In genomic region chr11:32436751-32437405, GRCh38 we compare ENCODE assay signal across 15 cellular contexts. TPM values are rescaled to one million over a fixed set of nuclear protein-coding genes. Genes with fewer than 3 reads are reported as not detected.
DNase-seq lines count a peak whose midpoint lies in the region; ATAC-seq, FAIRE-seq and TF ChIP-seq lines count a peak whose summit lies in the region.
"Had no signal": no experiment of that assay in that cellular context is flagged by ENCODE, and none has a peak within 500 bp of the region (broad histone marks: within the 10 kb centered on the region; RNA-seq: fewer than 3 reads in every experiment).

No MANE protein-coding gene starts in this region.

- no peak for FAIRE-seq in astrocyte (lab: Jason Lieb, UNC)

- H3K27me3 ChIP-seq in CD4-positive, alpha-beta memory T cell (ENCODE audit: insufficient read depth, low read length) = peaks cover 75% of the 10 kb centered on the region
- peaks cover 91% of the 10 kb centered on the region for H3K27me3 ChIP-seq in astrocyte (ENCODE audit: insufficient read depth, low read length)

- intact Hi-C loops in CD4-positive, alpha-beta memory T cell (cut with micrococcal nuclease) = no loop called here

- H3K9ac ChIP-seq in astrocyte (ENCODE audit: low read length) = no peak overlapping the region

- H3K27ac ChIP-seq in CD4-positive, alpha-beta memory T cell (ENCODE audit: low read depth, low read length) = no peak overlapping the region
- no peak overlapping the region for H3K27ac ChIP-seq in astrocyte (ENCODE audit: low read depth, low read length)
- H3K27ac ChIP-seq: sigmoid colon, stomach had no signal

- no peaks in the 10 kb centered on the region for H3K36me3 Mint-ChIP-seq in CD4-positive, alpha-beta memory T cell
- H3K36me3 Mint-ChIP-seq in astrocyte (ENCODE audit: low read depth, unreplicated experiment) = peaks cover 6% of the 10 kb centered on the region
- peaks cover 54% of the 10 kb centered on the region for H3K36me3 Mint-ChIP-seq in nephron (ENCODE audit: low read depth)
- H3K36me3 Mint-ChIP-seq: natural killer cell had no signal

- peak overlapping the region in 6 of 8 donors; percentile 26 to 82 (median 62) for H3K4me3 Mint-ChIP-seq in CD4-positive, alpha-beta memory T cell
- H3K4me3 Mint-ChIP-seq in astrocyte (ENCODE audit: unreplicated experiment) (no peak overlapping the region), nephron (peak overlapping the region; percentile 95 to 99 (median 99))
- H3K4me3 Mint-ChIP-seq: natural killer cell had no signal

- peaks cover 0 to 5% (median 0%) of the 10 kb centered on the region in 8 donors for H3K9me3 Mint-ChIP-seq in CD4-positive, alpha-beta memory T cell
- H3K9me3 Mint-ChIP-seq in astrocyte (ENCODE audit: unreplicated experiment) (peaks cover 41% of the 10 kb centered on the region), nephron (peaks cover 2% of the 10 kb centered on the region)
- H3K9me3 Mint-ChIP-seq: natural killer cell had no signal

- H3K36me3 ChIP-seq in CD4-positive, alpha-beta memory T cell (ENCODE audit: insufficient read depth, low read length) = no peaks in the 10 kb centered on the region
- no peaks in the 10 kb centered on the region for H3K36me3 ChIP-seq in astrocyte (ENCODE audit: insufficient read depth, low read length)
- H3K36me3 ChIP-seq: sigmoid colon, stomach had no signal

- H2AFZ ChIP-seq in astrocyte (ENCODE audit: low read depth, low read length) = no peak overlapping the region

- peaks cover 60% of the 10 kb centered on the region for H3K4me1 ChIP-seq in CD4-positive, alpha-beta memory T cell (ENCODE audit: insufficient read depth, low read length)
- no peaks in the 10 kb centered on the region for H3K4me1 ChIP-seq in astrocyte (ENCODE audit: insufficient read depth, low read length)

- peak overlapping the region; percentile 41 for H3K4me2 ChIP-seq in astrocyte (ENCODE audit: low read length)

- H3K4me3 ChIP-seq in CD4-positive, alpha-beta memory T cell (ENCODE audit: low read length in 2 of 2) = no peak overlapping the region
- H3K4me3 ChIP-seq in astrocyte (ENCODE audit: insufficient read depth, low read depth, low read length) = no peak overlapping the region

- TF ChIP-seq CTCF in astrocyte (IDR thresholded peaks at IDR 0.05; ENCODE audit: insufficient read depth, low read depth, low read length) = no peak
- TF ChIP-seq CTCF in nephron (IDR thresholded peaks at IDR 0.05; ENCODE audit: unreplicated experiment in 3 of 3) = no peak

- no peaks in the 10 kb centered on the region for H3K79me2 ChIP-seq in astrocyte (ENCODE audit: insufficient read depth, low read length)

- POLR2A ChIA-PET in CD4-positive, alpha-beta memory T cell (lab: Charles Lee; ENCODE audit: partially characterized antibody) = no interaction called here

- H3K27me3 Mint-ChIP-seq in CD4-positive, alpha-beta memory T cell = peaks cover 64 to 71% of the 10 kb centered on the region in 2 donors
- H3K27me3 Mint-ChIP-seq in astrocyte (ENCODE audit: low read depth, unreplicated experiment) (peaks cover 77% of the 10 kb centered on the region), nephron (ENCODE audit: low read depth) (peaks cover 91% of the 10 kb centered on the region)

- H3K4me1 Mint-ChIP-seq in CD4-positive, alpha-beta memory T cell = peaks cover 21 to 69% (median 45%) of the 10 kb centered on the region in 4 donors
- H3K4me1 Mint-ChIP-seq in astrocyte (ENCODE audit: low read depth, unreplicated experiment) (peaks cover 2% of the 10 kb centered on the region), nephron (peaks cover 57% of the 10 kb centered on the region)

- H3K27ac Mint-ChIP-seq in CD4-positive, alpha-beta memory T cell = no peak overlapping the region
- H3K27ac Mint-ChIP-seq in astrocyte (ENCODE audit: unreplicated experiment) (peak overlapping the region; percentile 83), nephron (peak overlapping the region; percentile 100)
- H3K27ac Mint-ChIP-seq: natural killer cell had no signal

- ATAC-seq in HG03439 (IDR thresholded peaks at IDR 0.05; ENCODE audit: unreplicated experiment) = no peak
- ATAC-seq in HG02885 (IDR thresholded peaks at IDR 0.05; ENCODE audit: poor library complexity, unreplicated experiment) = no peak
- ATAC-seq: natural killer cell had no signal

- no peaks in the 10 kb centered on the region for H3K9me3 ChIP-seq in CD4-positive, alpha-beta memory T cell (ENCODE audit: control insufficient read depth in 1 of 2, low read length in 2 of 2)
- peaks cover 3% of the 10 kb centered on the region for H3K9me3 ChIP-seq in astrocyte (ENCODE audit: insufficient read depth, low read depth, low read length)
- H3K9me3 ChIP-seq: Caco-2, sigmoid colon, stomach had no signal

- DNase-seq in DMS 273 (lab: John Stamatoyannopoulos, UW; ENCODE audit: unreplicated experiment) (peak; percentile 30), DMS 273 treated with DMSO at 0.1 percent for 48 hours (lab: John Stamatoyannopoulos, UW) (no peak), astrocyte (ENCODE audit: low read depth) (no peak)
- no peak for DNase-seq in CD4-positive, alpha-beta memory T cell
- no peak for DNase-seq in stimulated activated CD4-positive, alpha-beta T cell treated with anti-CD3 and anti-CD28 coated beads, Interleukin-2, amount 100 ng/mL, for 24 hours
- DNase-seq: Caco-2, head of caudate nucleus, natural killer cell, NCI-H345, sigmoid colon, stomach had no signal

- peaks cover 6% of the 10 kb centered on the region for H4K20me1 ChIP-seq in astrocyte (ENCODE audit: insufficient read depth, low read length)

- CTCF ChIA-PET in CD4-positive, alpha-beta memory T cell (lab: Charles Lee; ENCODE audit: partially characterized antibody) = no interaction called here

RNA-seq across cellular contexts. Expression of gene WT1, which starts 1.5 kb away (rescaled TPM):
- not detected for total RNA-seq in CD4-positive, alpha-beta memory T cell
- polyA plus RNA-seq in CD4-positive, alpha-beta memory T cell = not detected
- total RNA-seq in astrocyte = 0.45 and 1.4 TPM in 2 replicates
- total RNA-seq: left lobe of liver, natural killer cell had no signal

Comparison
In these comparisons a context has a peak if more than half of its experiments do, and no peak if none do; other contexts are left out.
1. H3K27ac Mint-ChIP-seq: peak in astrocyte (single experiment) and nephron (3 of 3); none in CD4-positive, alpha-beta memory T cell (0 of 7).